Comparison of ENCODE assay signal across 24 cellular contexts in the genomic region with DNA sequence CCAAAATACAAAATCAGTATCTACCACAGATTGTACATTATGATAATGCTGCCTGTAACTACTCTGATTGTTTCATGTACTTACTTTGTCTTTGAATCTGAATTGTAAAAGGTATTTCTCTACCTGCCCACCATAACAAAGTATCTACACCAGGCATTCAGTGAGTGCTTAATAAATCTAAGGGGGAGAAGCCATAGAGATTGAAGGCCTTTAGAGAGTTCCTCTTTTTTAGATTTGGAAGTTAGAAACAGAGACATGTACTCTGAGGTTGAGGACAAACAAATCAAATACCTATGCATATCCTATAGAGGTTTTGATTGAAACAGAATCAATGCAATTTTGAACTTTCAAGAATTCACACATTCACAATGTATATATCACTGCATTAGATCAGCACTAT.
"Had no signal": no experiment of that assay in that cellular context is flagged by ENCODE, and none has a peak within 500 bp of the region (broad histone marks: within the 10 kb centered on the region; RNA-seq: fewer than 3 reads in every experiment).

No MANE protein-coding gene starts in this region.

- DNase-seq: activated CD4-positive, alpha-beta T cell treated with anti-CD3 and anti-CD28 coated beads for 48 hours; activated CD4-positive, alpha-beta T cell treated with anti-CD3 and anti-CD28 coated beads, Interleukin-2, amount 50 U/mL, for 4 hours; activated CD4-positive, CD25-positive, alpha-beta regulatory T cell treated with anti-CD3 and anti-CD28 coated beads, Interleukin-2, amount 50 U/mL, for 72 hours; activated CD8-positive, alpha-beta memory T cell treated with anti-CD3 and anti-CD28 coated beads, Interleukin-2, amount 10 ng/mL, durations not matched to agents 7 days and 5 days; activated effector memory CD4-positive, alpha-beta T cell treated with anti-CD3 and anti-CD28 coated beads, Interleukin-2, amount 50 U/mL, for 16 hours; activated naive CD4-positive, alpha-beta T cell treated with Interleukin-2 at 50 U/mL for 16 hours; activated naive CD8-positive, alpha-beta T cell treated with anti-CD3 and anti-CD28 coated beads, Interleukin-2, amount 50 U/mL, for 24 hours; activated T-cell treated with anti-CD3 and anti-CD28 coated beads, Interleukin-2, amount 50 U/mL, for 24 hours; amniotic stem cell; body of pancreas; central memory CD4-positive, alpha-beta T cell; MG63; NCI-H1092; NCI-H1436; NCI-H1694 treated with DMSO at 0.1 percent for 48 hours; NCI-H2081; NCI-H510A treated with DMSO at 0.1 percent for 48 hours; NCI-H69; NK-92 treated with Interleukin-12 subunit alpha and Interleukin-12 subunit beta, amount 100 ng/mL, for 24 hours; PC-9; SHP77 treated with DMSO at 0.1 percent for 48 hours had no signal

- H3K27ac Mint-ChIP-seq: activated CD8-positive, alpha-beta memory T cell treated with anti-CD3 and anti-CD28 coated beads, Interleukin-2, amount 10 ng/mL, durations not matched to agents 7 days and 5 days; activated naive CD8-positive, alpha-beta T cell treated with anti-CD3 and anti-CD28 coated beads, Interleukin-2, amount 50 U/mL, for 24 hours; activated T-cell treated with anti-CD3 and anti-CD28 coated beads, Interleukin-2, amount 50 U/mL, for 24 hours; T-helper 1 cell treated with Interleukin-12 subunit alpha and Interleukin-12 subunit beta and Interleukin-4 antibody, amounts not matched to agents 30 μg/mL and 1 μg/mL, for 36 hours; WTC11 had no signal

- H3K27me3 Mint-ChIP-seq: activated naive CD8-positive, alpha-beta T cell treated with anti-CD3 and anti-CD28 coated beads, Interleukin-2, amount 50 U/mL, for 24 hours had no signal

- H3K4me1 Mint-ChIP-seq: activated naive CD8-positive, alpha-beta T cell treated with anti-CD3 and anti-CD28 coated beads, Interleukin-2, amount 50 U/mL, for 24 hours had no signal

- ATAC-seq: activated CD8-positive, alpha-beta memory T cell treated with anti-CD3 and anti-CD28 coated beads, Interleukin-2, amount 10 ng/mL, durations not matched to agents 7 days and 5 days; activated naive CD4-positive, alpha-beta T cell treated with anti-CD3 and anti-CD28 coated beads, Interleukin-2, amount 50 U/mL, for 72 hours; activated naive CD8-positive, alpha-beta T cell treated with anti-CD3 and anti-CD28 coated beads, Interleukin-2, amount 50 U/mL, for 24 hours; body of pancreas; WTC11 had no signal

- H3K9me3 Mint-ChIP-seq: activated naive CD4-positive, alpha-beta T cell treated with anti-CD3 and anti-CD28 coated beads, Interleukin-2, amount 50 U/mL, for 72 hours; activated naive CD8-positive, alpha-beta T cell treated with anti-CD3 and anti-CD28 coated beads, Interleukin-2, amount 50 U/mL, for 24 hours; activated T-cell treated with anti-CD3 and anti-CD28 coated beads, Interleukin-2, amount 50 U/mL, for 24 hours; T-helper 1 cell treated with Interleukin-12 subunit alpha and Interleukin-12 subunit beta and Interleukin-4 antibody, amounts not matched to agents 30 μg/mL and 1 μg/mL, for 36 hours; WTC11 had no signal

- H3K4me3 Mint-ChIP-seq: activated CD8-positive, alpha-beta memory T cell treated with anti-CD3 and anti-CD28 coated beads, Interleukin-2, amount 10 ng/mL, durations not matched to agents 7 days and 5 days; activated naive CD8-positive, alpha-beta T cell treated with anti-CD3 and anti-CD28 coated beads, Interleukin-2, amount 50 U/mL, for 24 hours; activated T-cell treated with anti-CD3 and anti-CD28 coated beads, Interleukin-2, amount 50 U/mL, for 24 hours; T-helper 1 cell treated with Interleukin-12 subunit alpha and Interleukin-12 subunit beta and Interleukin-4 antibody, amounts not matched to agents 30 μg/mL and 1 μg/mL, for 36 hours; WTC11 had no signal

- H3K36me3 Mint-ChIP-seq: activated CD8-positive, alpha-beta memory T cell treated with anti-CD3 and anti-CD28 coated beads, Interleukin-2, amount 10 ng/mL, durations not matched to agents 7 days and 5 days; activated naive CD4-positive, alpha-beta T cell treated with anti-CD3 and anti-CD28 coated beads, Interleukin-2, amount 50 U/mL, for 72 hours; WTC11 had no signal
